21 cellular contexts compared by ENCODE assay signal in genomic region chr10:87841215-87841614, GRCh38.
"Had no signal": no experiment of that assay in that cellular context is flagged by ENCODE, and none has a peak within 500 bp of the region (broad histone marks: within the 10 kb centered on the region; RNA-seq: fewer than 3 reads in every experiment).

No MANE protein-coding gene starts in this region.

- H3K27me3 ChIP-seq: breast epithelium, ovary, thyroid gland had no signal

- H3K4me1 ChIP-seq: breast epithelium, psoas muscle, thyroid gland had no signal

- H3K9me3 ChIP-seq: breast epithelium, ovary, psoas muscle, thyroid gland had no signal

- DNase-seq: activated CD8-positive, alpha-beta memory T cell treated with anti-CD3 and anti-CD28 coated beads, Interleukin-2, amount 50 U/mL, for 4 hours; activated naive CD4-positive, alpha-beta T cell treated with Interleukin-2 at 50 U/mL for 16 hours; activated naive CD8-positive, alpha-beta T cell treated with anti-CD3 and anti-CD28 coated beads for 36 hours; activated T-cell treated with anti-CD3 and anti-CD28 coated beads, Interleukin-2, amount 50 U/mL, for 24 hours; endodermal cell; foreskin melanocyte; hippocampal formation; left ventricle myocardium superior; mammary epithelial cell; natural killer cell; ovary; psoas muscle; right cardiac atrium; stimulated activated CD4-positive, alpha-beta T cell treated with anti-CD3 and anti-CD28 coated beads, Interleukin-1b, Interleukin-23, amount 100 ng/mL, for 48 hours; substantia nigra; T-cell; T1000; thyroid gland had no signal

- H3K36me3 ChIP-seq: breast epithelium, ovary, thyroid gland had no signal

- H3K4me3 ChIP-seq: breast epithelium, coronary artery, ovary, psoas muscle, thyroid gland had no signal

- H3K27ac ChIP-seq: breast epithelium, coronary artery, ovary, psoas muscle, thyroid gland had no signal

- ATAC-seq: left ventricle myocardium superior, natural killer cell, psoas muscle, right cardiac atrium, T-cell, WTC11 had no signal
